In the genomic region with DNA sequence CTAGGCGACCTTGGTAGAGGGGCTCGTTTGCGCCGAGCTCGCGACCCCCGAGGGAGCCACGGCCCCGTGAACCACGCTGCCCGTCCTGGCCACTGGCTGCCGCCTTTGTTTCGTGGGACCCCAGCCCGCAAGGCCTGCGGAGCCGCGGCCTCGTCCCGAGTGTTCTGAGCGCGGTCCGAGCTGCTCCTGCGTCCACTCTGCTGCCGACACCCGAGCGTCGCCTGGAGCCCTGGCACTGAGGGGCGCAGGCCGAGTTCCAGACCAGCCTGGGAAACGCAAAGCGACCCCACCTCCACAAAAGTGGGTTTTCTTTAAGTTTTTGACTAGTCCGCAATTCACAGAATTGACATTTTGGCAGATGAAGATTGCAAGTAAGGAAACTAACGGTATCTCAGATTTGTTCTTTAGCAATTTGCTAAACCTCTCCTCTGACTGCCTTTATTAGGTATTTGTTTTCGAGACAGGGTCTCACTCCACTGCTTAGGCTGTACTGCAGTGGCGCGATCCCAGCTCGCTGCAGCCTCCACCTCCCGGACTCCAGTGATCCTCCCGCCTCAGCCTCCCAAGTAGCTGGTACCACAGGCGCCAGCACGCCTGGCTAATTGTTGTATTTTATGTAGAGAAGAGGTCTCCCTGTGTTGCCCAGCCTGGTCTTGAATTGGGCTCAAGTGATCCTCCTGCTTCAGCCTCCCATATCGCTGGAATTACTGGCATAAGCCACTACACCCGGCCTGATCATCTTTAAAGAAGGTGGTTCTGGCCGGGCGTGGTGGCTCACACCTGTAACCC, we compare ENCODE assay signal across 8 cellular contexts. TPM values are rescaled to one million over a fixed set of nuclear protein-coding genes. Genes with fewer than 3 reads are reported as not detected.
DNase-seq lines count a peak whose midpoint lies in the region; ATAC-seq and TF ChIP-seq lines count a peak whose summit lies in the region.

No MANE protein-coding gene starts in this region.

- peak overlapping the region; percentile 77 for H3K27ac Mint-ChIP-seq in T-helper 1 cell treated with Interleukin-12 subunit alpha and Interleukin-12 subunit beta and Interleukin-4 antibody, amounts not matched to agents 30 μg/mL and 1 μg/mL, for 36 hours

- H3K4me3 ChIP-seq in adipocyte (ENCODE audit: low read length) (peak overlapping the region; percentile 76), thoracic aorta (peak overlapping the region; percentile 88)

- H3K27me3 Mint-ChIP-seq in T-helper 1 cell treated with Interleukin-12 subunit alpha and Interleukin-12 subunit beta and Interleukin-4 antibody, amounts not matched to agents 30 μg/mL and 1 μg/mL, for 36 hours (ENCODE audit: low read depth): no peaks in the 10 kb centered on the region

- H3K4me1 ChIP-seq in adipocyte (ENCODE audit: control insufficient read depth, insufficient read depth, low read length): peaks cover 26% of the 10 kb centered on the region
- peaks cover 24 to 37% of the 10 kb centered on the region in 2 donors for H3K4me1 ChIP-seq in thoracic aorta (ENCODE audit: control insufficient read depth in 1 of 2, low read depth in 2 of 2)

- H3K27ac ChIP-seq in layer of hippocampus (ENCODE audit: low read depth, low read length) (peak overlapping the region; percentile 99), thoracic aorta (peak overlapping the region; percentile 72 to 95)

- peak overlapping the region; percentile 75 for H3K4me3 Mint-ChIP-seq in T-helper 1 cell treated with Interleukin-12 subunit alpha and Interleukin-12 subunit beta and Interleukin-4 antibody, amounts not matched to agents 30 μg/mL and 1 μg/mL, for 36 hours

- H3K36me3 ChIP-seq in adipocyte (ENCODE audit: control insufficient read depth, insufficient read depth, low read length, severe bottlenecking) (peaks cover 16% of the 10 kb centered on the region), thoracic aorta (no peaks in the 10 kb centered on the region)

- peaks cover 10% of the 10 kb centered on the region for H3K36me3 Mint-ChIP-seq in T-helper 1 cell treated with Interleukin-12 subunit alpha and Interleukin-12 subunit beta and Interleukin-4 antibody, amounts not matched to agents 30 μg/mL and 1 μg/mL, for 36 hours (ENCODE audit: low read depth)

- TF ChIP-seq CTCF in thoracic aorta (IDR thresholded peaks at IDR 0.05): no peak

- H3K4me1 Mint-ChIP-seq in T-helper 1 cell treated with Interleukin-12 subunit alpha and Interleukin-12 subunit beta and Interleukin-4 antibody, amounts not matched to agents 30 μg/mL and 1 μg/mL, for 36 hours (ENCODE audit: low read depth): peaks cover 16% of the 10 kb centered on the region

- H3K9ac ChIP-seq in adipocyte (ENCODE audit: low read length): peak overlapping the region; percentile 92

- H3K9me3 ChIP-seq in adipocyte (ENCODE audit: control insufficient read depth, low read length) (no peaks in the 10 kb centered on the region), thoracic aorta (no peaks in the 10 kb centered on the region)

- DNase-seq in T-helper 1 cell (no peak), adipocyte (ENCODE audit: low read depth) (peak; percentile 43), thoracic aorta (ENCODE audit: low spot score) (no peak), SHP77 treated with DMSO at 0.1 percent for 48 hours (lab: John Stamatoyannopoulos, UW) (no peak)
- no peak for DNase-seq in NK-92 treated with Interleukin-12 subunit alpha and Interleukin-12 subunit beta, amount 100 ng/mL, for 24 hours (lab: John Stamatoyannopoulos, UW)

- ATAC-seq in thoracic aorta (ENCODE audit: insufficient number of reproducible peaks, low FRiP score, low read depth): no peak
- no peak for ATAC-seq in HG03097 (IDR thresholded peaks at IDR 0.05; ENCODE audit: low FRiP score, unreplicated experiment)

- H3K27me3 ChIP-seq in adipocyte (replicated peaks; ENCODE audit: control insufficient read depth, insufficient read depth, low read length) (no peaks in the 10 kb centered on the region), layer of hippocampus (ENCODE audit: control insufficient read depth, insufficient read depth, low read length) (no peaks in the 10 kb centered on the region), thoracic aorta (replicated peaks; ENCODE audit: insufficient read depth) (no peaks in the 10 kb centered on the region)

- H3K9me3 Mint-ChIP-seq in T-helper 1 cell treated with Interleukin-12 subunit alpha and Interleukin-12 subunit beta and Interleukin-4 antibody, amounts not matched to agents 30 μg/mL and 1 μg/mL, for 36 hours: no peaks in the 10 kb centered on the region

RNA-seq across cellular contexts. Expression of gene RNH1, which starts 0.9 kb away (rescaled TPM):
- 100 to 1,000 TPM; 224 to 355 TPM for total RNA-seq in thoracic aorta

RNA-seq across cellular contexts. Expression of gene HRAS, which starts 27.5 kb away (rescaled TPM):
- 10 to 100 TPM; 17.7 to 32.4 TPM for total RNA-seq in thoracic aorta

RNA-seq across cellular contexts. Expression of gene LRRC56, which starts 29.4 kb away (rescaled TPM):
- total RNA-seq in thoracic aorta: under 1 TPM in 1 of 2 donors, not detected in 1; 0.41 TPM

RNA-seq across cellular contexts. Expression of gene LMNTD2, which starts 52.6 kb away (rescaled TPM):
- total RNA-seq in thoracic aorta: 1 to 10 TPM; 1.1 to 2.7 TPM

RNA-seq across cellular contexts. Expression of gene RASSF7, which starts 52.8 kb away (rescaled TPM):
- total RNA-seq in thoracic aorta: 10 to 100 TPM in 1 of 2 donors, 1 to 10 TPM in 1; 7.3 to 20.6 TPM
